Comparison of ENCODE assay signal across 9 cellular contexts in genomic region chr7:45888185-45888992, GRCh38. TPM values are rescaled to one million over a fixed set of nuclear protein-coding genes. Genes with fewer than 3 reads are reported as not detected.
DNase-seq lines count a peak whose midpoint lies in the region; TF ChIP-seq lines count a peak whose summit lies in the region.
"Had no signal": no experiment of that assay in that cellular context is flagged by ENCODE, and none has a peak within 500 bp of the region (broad histone marks: within the 10 kb centered on the region; RNA-seq: fewer than 3 reads in every experiment).

TSS of gene IGFBP1 (plus strand) at chr7:45888488. CDS start at chr7:45888653, 165 bp downstream.

- no peaks in the 10 kb centered on the region for H3K9me2 ChIP-seq in neural cell (ENCODE audit: insufficient read depth, low read length)

- WGBS in esophagus muscularis mucosa, result 18% methylated on average over 19 of the region's 73 CpGs
- WGBS in transverse colon (ENCODE audit: low coverage in 1 of 2), 2 donors, result 6% methylated on average over 46 of the region's 73 CpGs; no CpG with 5 or more reads in 1 of the 2 donors

- no peak for TF ChIP-seq RAD21 in neural cell (conservative IDR thresholded peaks at IDR 0.05)

- H3K4me2 ChIP-seq in neural cell (ENCODE audit: low read length), result peak within 1 kb of the TSS; percentile 62

- no peak within 1 kb of the TSS for H3K27ac ChIP-seq in esophagus muscularis mucosa (replicated peaks in 1 of 4)
- H3K27ac ChIP-seq in neural cell (ENCODE audit: low read length), result no peak within 1 kb of the TSS
- H3K27ac ChIP-seq in transverse colon, result no peak within 1 kb of the TSS

- intact Hi-C loops in esophagus muscularis mucosa (cut with DNase I) (no loop called here), transverse colon (cut with DNase I; ENCODE audit: low total_unique reads) (no loop called here)

- peaks cover 0 to 75% (median 17%) of the 10 kb centered on the region in 4 donors for H3K27me3 ChIP-seq in esophagus muscularis mucosa
- peaks cover 32% of the 10 kb centered on the region for H3K27me3 ChIP-seq in neural cell (ENCODE audit: insufficient read depth, low read depth, low read length)
- peaks cover 47% of the 10 kb centered on the region for H3K27me3 ChIP-seq in transverse colon

- H2AFZ ChIP-seq in neural cell (ENCODE audit: low read depth, low read length), result no peak within 1 kb of the TSS

- in situ Hi-C loops in transverse colon (cut with MboI; ENCODE audit: low pct_ligation_motif_present in 1 of 4, low pct_unique_long_range_greater_than_20kb in 1 of 4, low sequenced_read_pairs in 3 of 4), result no loop called here

- H3F3A ChIP-seq in neural cell (ENCODE audit: insufficient read depth, low read length, poor library complexity, severe bottlenecking), result no peaks in the 10 kb centered on the region

- H3K9me3 ChIP-seq in esophagus muscularis mucosa, result no peaks in the 10 kb centered on the region
- H3K9me3 ChIP-seq in neural cell (ENCODE audit: low read length), result no peaks in the 10 kb centered on the region
- H3K9me3 ChIP-seq in transverse colon, result no peaks in the 10 kb centered on the region

- TF ChIP-seq POLR2A in esophagus muscularis mucosa (IDR thresholded peaks at IDR 0.05; ENCODE audit: low read depth) (no peak), transverse colon (IDR thresholded peaks at IDR 0.05) (no peak)

- H3K4me1 ChIP-seq in esophagus muscularis mucosa, result peaks cover 8 to 11% (median 11%) of the 10 kb centered on the region in 4 donors
- H3K4me1 ChIP-seq in transverse colon, result peaks cover 0 to 11% (median 9%) of the 10 kb centered on the region in 4 donors

- H3K4me3 ChIP-seq in esophagus muscularis mucosa (peak within 1 kb of the TSS; percentile 16 to 37 (median 28)), neural cell (ENCODE audit: low read length) (peak within 1 kb of the TSS; percentile 76), transverse colon (peak within 1 kb of the TSS in 2 of 4 donors; percentile 20 to 30)

- peak; percentile 80 for DNase-seq in COLO668 (lab: John Stamatoyannopoulos, UW; ENCODE audit: unreplicated experiment)
- peak; percentile 12 for DNase-seq in NCI-H2171 treated with DMSO at 0.1 percent for 48 hours (lab: John Stamatoyannopoulos, UW)
- peak; percentile 72 for DNase-seq in esophagus muscularis mucosa (ENCODE audit: extremely low spot score)
- DNase-seq in transverse colon, result no peak
- DNase-seq in T-helper 9 cell, result no peak
- DNase-seq in HUDEP-2 (lab: John Stamatoyannopoulos, UW; ENCODE audit: unreplicated experiment in 76 of 76), result no peak
- DNase-seq in KG1 (lab: John Stamatoyannopoulos, UW), result no peak
- DNase-seq: NCI-H1930 had no signal

- no peaks in the 10 kb centered on the region for H3K36me3 ChIP-seq in esophagus muscularis mucosa
- no peaks in the 10 kb centered on the region for H3K36me3 ChIP-seq in neural cell (ENCODE audit: insufficient read depth, low read length)
- H3K36me3 ChIP-seq in transverse colon, result no peaks in the 10 kb centered on the region

- TF ChIP-seq EP300 in esophagus muscularis mucosa (IDR thresholded peaks at IDR 0.05) (no peak), neural cell (conservative IDR thresholded peaks at IDR 0.05; ENCODE audit: poor library complexity, severe bottlenecking) (no peak), transverse colon (IDR thresholded peaks at IDR 0.05; ENCODE audit: low read depth) (no peak)

- H3K9ac ChIP-seq in neural cell (ENCODE audit: low read length), result peak within 1 kb of the TSS; percentile 50

- H3K79me2 ChIP-seq in neural cell (replicated peaks; ENCODE audit: insufficient read depth, low read length), result no peaks in the 10 kb centered on the region

- no peak for TF ChIP-seq CTCF in esophagus muscularis mucosa (IDR thresholded peaks at IDR 0.05)
- TF ChIP-seq CTCF in neural cell (IDR thresholded peaks at IDR 0.05; ENCODE audit: poor library complexity, severe bottlenecking), result no peak
- TF ChIP-seq CTCF in transverse colon (IDR thresholded peaks at IDR 0.05), result no peak

- H4K20me1 ChIP-seq in neural cell (ENCODE audit: insufficient read depth), result no peaks in the 10 kb centered on the region

TF ChIP-seq in neural cell, 6 proteins besides CTCF, POLR2A, EP300 and RAD21:
- TF ChIP-seq SMC3 (conservative IDR thresholded peaks at IDR 0.05; ENCODE audit: poor library complexity) (no peak), TAF1 (IDR thresholded peaks at IDR 0.05; ENCODE audit: low read depth) (no peak), EZH2 (IDR thresholded peaks at IDR 0.05; ENCODE audit: borderline replicate concordance, insufficient read depth, low read length, poor library complexity, severe bottlenecking) (no peak), POLR2AphosphoS5 (IDR thresholded peaks at IDR 0.05) (no peak), MXI1 (conservative IDR thresholded peaks at IDR 0.05; ENCODE audit: poor library complexity, severe bottlenecking) (peak; percentile 55), REST (IDR thresholded peaks at IDR 0.05; ENCODE audit: borderline replicate concordance) (no peak)
TF ChIP-seq in neural cell: peak in this region for 1.

RNA-seq across cellular contexts. Expression of gene IGFBP1, which starts in this region (rescaled TPM):
- total RNA-seq in esophagus muscularis mucosa, result not detected
- not detected in 2 replicates for polyA plus RNA-seq in neural cell
- polyA minus RNA-seq in neural cell, result not detected in 2 replicates
- total RNA-seq in transverse colon, result not detected

Comparison
In these comparisons a context has a peak if more than half of its experiments do, and no peak if none do; other contexts are left out.
1. Peak in DNase-seq and H3K4me3 ChIP-seq in esophagus muscularis mucosa; RNA of the gene not detected or under 1 TPM.
2. DNase-seq: peak in COLO668 (single experiment) and NCI-H2171 treated with DMSO at 0.1 percent for 48 hours (single experiment); none in transverse colon (single experiment), T-helper 9 cell (single experiment), HUDEP-2 (0 of 76) and KG1 (single experiment).